ENCODE assay signal across 1 cellular context in the genomic region with DNA sequence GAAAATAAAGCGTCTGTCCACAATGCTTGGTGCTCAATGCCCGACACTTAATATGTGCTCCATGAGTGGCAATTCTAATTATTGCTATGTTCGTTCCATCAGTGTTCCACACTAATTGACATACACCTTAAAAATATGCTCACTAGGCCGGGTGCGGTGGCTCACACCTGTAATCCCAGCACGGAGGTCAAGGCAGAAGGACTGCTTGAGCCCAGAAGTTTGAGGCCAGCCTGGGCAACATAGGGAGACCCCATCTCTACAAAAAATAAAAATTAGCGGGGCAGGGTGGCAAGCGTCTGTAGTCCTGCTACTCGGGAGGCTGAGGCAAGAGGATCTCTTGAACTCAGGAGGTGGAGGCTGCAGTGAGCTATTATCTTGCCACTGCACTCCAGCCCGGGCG.
TF ChIP-seq lines count a peak whose summit lies in the region.

No MANE protein-coding gene starts in this region.

TF ChIP-seq in HepG2, 621 proteins besides CTCF, POLR2A, EP300 and RAD21:
- no peak for TF ChIP-seq ZNF576 (CRISPR knock-in tag; IDR thresholded peaks at IDR 0.05)
- peak; percentile 54; the same call in 1 of the 2 replicates for TF ChIP-seq ZNF7 (CRISPR knock-in tag; IDR thresholded peaks at IDR 0.05)
- no peak for TF ChIP-seq MXD4 (CRISPR knock-in tag; IDR thresholded peaks at IDR 0.05)
- TF ChIP-seq ZHX1 (CRISPR knock-in tag; IDR thresholded peaks at IDR 0.05; ENCODE audit: low read depth) = no peak
- TF ChIP-seq ZSCAN29 (CRISPR knock-in tag; conservative IDR thresholded peaks at IDR 0.05) = 0 out of 2 replicates have a peak, but pooled peaks have one; percentile 25
- no peak for TF ChIP-seq ZNF75D (CRISPR knock-in tag; IDR thresholded peaks at IDR 0.05; ENCODE audit: borderline replicate concordance)
- TF ChIP-seq ZNF556 (CRISPR knock-in tag; IDR thresholded peaks at IDR 0.05; ENCODE audit: borderline replicate concordance) = 0 out of 2 replicates have a peak, but pooled peaks have one; percentile 10
- TF ChIP-seq, protein P1, sequence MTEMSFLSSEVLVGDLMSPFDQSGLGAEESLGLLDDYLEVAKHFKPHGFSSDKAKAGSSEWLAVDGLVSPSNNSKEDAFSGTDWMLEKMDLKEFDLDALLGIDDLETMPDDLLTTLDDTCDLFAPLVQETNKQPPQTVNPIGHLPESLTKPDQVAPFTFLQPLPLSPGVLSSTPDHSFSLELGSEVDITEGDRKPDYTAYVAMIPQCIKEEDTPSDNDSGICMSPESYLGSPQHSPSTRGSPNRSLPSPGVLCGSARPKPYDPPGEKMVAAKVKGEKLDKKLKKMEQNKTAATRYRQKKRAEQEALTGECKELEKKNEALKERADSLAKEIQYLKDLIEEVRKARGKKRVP (CRISPR knock-in tag; IDR thresholded peaks at IDR 0.05) = 0 out of 4 replicates have a peak, but pooled peaks of 1 of the 2 experiments have one; percentile 3
- TF ChIP-seq FOXC1 (CRISPR knock-in tag; IDR thresholded peaks at IDR 0.05; ENCODE audit: borderline replicate concordance) = 0 out of 2 replicates have a peak, but pooled peaks have one; percentile 4
- TF ChIP-seq, protein P2, sequence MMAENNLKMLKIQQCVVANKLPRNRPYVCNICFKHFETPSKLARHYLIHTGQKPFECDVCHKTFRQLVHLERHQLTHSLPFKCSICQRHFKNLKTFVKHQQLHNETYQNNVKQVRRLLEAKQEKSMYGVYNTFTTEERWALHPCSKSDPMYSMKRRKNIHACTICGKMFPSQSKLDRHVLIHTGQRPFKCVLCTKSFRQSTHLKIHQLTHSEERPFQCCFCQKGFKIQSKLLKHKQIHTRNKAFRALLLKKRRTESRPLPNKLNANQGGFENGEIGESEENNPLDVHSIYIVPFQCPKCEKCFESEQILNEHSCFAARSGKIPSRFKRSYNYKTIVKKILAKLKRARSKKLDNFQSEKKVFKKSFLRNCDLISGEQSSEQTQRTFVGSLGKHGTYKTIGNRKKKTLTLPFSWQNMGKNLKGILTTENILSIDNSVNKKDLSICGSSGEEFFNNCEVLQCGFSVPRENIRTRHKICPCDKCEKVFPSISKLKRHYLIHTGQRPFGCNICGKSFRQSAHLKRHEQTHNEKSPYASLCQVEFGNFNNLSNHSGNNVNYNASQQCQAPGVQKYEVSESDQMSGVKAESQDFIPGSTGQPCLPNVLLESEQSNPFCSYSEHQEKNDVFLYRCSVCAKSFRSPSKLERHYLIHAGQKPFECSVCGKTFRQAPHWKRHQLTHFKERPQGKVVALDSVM (CRISPR knock-in tag; IDR thresholded peaks at IDR 0.05) = peak; percentile 83; the same call in 1 of the 2 replicates
- 0 out of 2 replicates have a peak, but pooled peaks have one; percentile 2 for TF ChIP-seq ZNF138 (CRISPR knock-in tag; IDR thresholded peaks at IDR 0.05; ENCODE audit: low read depth)
- TF ChIP-seq, protein P3, sequence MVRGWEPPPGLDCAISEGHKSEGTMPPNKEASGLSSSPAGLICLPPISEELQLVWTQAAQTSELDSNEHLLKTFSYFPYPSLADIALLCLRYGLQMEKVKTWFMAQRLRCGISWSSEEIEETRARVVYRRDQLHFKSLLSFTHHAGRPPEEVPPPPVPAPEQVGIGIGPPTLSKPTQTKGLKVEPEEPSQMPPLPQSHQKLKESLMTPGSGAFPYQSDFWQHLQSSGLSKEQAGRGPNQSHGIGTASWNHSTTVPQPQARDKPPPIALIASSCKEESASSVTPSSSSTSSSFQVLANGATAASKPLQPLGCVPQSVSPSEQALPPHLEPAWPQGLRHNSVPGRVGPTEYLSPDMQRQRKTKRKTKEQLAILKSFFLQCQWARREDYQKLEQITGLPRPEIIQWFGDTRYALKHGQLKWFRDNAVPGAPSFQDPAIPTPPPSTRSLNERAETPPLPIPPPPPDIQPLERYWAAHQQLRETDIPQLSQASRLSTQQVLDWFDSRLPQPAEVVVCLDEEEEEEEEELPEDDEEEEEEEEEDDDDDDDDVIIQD (CRISPR knock-in tag; IDR thresholded peaks at IDR 0.05; ENCODE audit: low read depth) = 0 out of 2 replicates have a peak, but pooled peaks have one; percentile 3
- TF ChIP-seq ZNF18 (CRISPR knock-in tag; IDR thresholded peaks at IDR 0.05; ENCODE audit: insufficient replicate concordance) = peak; percentile 22
- no peak for TF ChIP-seq SALL2 (CRISPR knock-in tag; IDR thresholded peaks at IDR 0.05)
- TF ChIP-seq LCORL (IDR thresholded peaks at IDR 0.05) = no peak
- 0 out of 2 replicates have a peak, but pooled peaks have one; percentile 1 for TF ChIP-seq LCORL (CRISPR knock-in tag; IDR thresholded peaks at IDR 0.05)
- TF ChIP-seq, protein P4, sequence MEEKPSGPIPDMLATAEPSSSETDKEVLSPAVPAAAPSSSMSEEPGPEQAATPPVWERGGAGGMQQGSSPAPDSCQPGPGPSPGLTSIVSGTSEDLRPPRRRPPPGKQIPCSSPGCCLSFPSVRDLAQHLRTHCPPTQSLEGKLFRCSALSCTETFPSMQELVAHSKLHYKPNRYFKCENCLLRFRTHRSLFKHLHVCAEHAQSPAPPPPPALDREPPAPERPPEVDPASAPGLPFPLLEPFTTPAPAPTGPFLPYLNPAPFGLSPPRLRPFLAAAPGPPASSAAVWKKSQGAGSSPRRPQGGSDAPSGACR (CRISPR knock-in tag; IDR thresholded peaks at IDR 0.05) = no peak
- TF ChIP-seq SYNCRIP (IDR thresholded peaks at IDR 0.05; ENCODE audit: insufficient read depth, low read depth, low read length) = no peak
- no peak for TF ChIP-seq IKZF1 (IDR thresholded peaks at IDR 0.05)
- TF ChIP-seq ELF4 (CRISPR knock-in tag; IDR thresholded peaks at IDR 0.05; ENCODE audit: borderline replicate concordance) = 0 out of 2 replicates have a peak, but pooled peaks have one; percentile 32
